Comparison of ENCODE assay signal across 34 cellular contexts in the genomic region with DNA sequence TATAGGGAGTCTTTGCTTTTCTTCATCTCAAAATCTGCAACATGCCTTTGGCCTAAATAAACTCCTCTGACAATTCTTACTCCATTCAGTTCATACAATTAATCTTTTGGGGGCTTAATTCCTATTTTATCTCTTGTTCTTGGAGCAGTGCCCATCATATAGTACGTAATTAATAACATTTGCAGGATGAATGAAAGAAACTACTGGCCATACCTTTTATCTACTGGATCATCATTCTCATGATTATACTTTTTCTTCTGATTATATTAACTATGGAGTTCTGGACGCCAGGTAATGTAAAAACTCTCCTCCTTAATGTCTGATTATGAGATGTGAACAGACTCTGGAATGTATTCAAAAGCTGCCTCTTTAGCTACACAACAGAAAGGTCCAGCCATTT. TPM values are rescaled to one million over a fixed set of nuclear protein-coding genes. Genes with fewer than 3 reads are reported as not detected.
"Had no signal": no experiment of that assay in that cellular context is flagged by ENCODE, and none has a peak within 500 bp of the region (broad histone marks: within the 10 kb centered on the region; RNA-seq: fewer than 3 reads in every experiment).

No MANE protein-coding gene starts in this region.

- H3K27me3 ChIP-seq: adrenal gland, ascending aorta, body of pancreas, brain microvascular endothelial cell, breast epithelium had no signal

- DNase-seq: activated effector memory CD4-positive, alpha-beta T cell treated with anti-CD3 and anti-CD28 coated beads, Interleukin-2, amount 50 U/mL, for 16 hours; activated effector memory CD4-positive, alpha-beta T cell treated with Interleukin-2 at 50 U/mL for 16 hours; activated gamma-delta T cell; activated gamma-delta T cell treated with Interleukin-2 at 50 U/mL for 16 hours; activated naive CD4-positive, alpha-beta T cell; activated naive CD4-positive, alpha-beta T cell treated with anti-CD3 and anti-CD28 coated beads for 36 hours; activated naive CD4-positive, alpha-beta T cell treated with anti-CD3 and anti-CD28 coated beads, Interleukin-2, amount 10 ng/mL, durations not matched to agents 7 days and 5 days; activated naive CD4-positive, alpha-beta T cell treated with anti-CD3 and anti-CD28 coated beads, Interleukin-2, amount 50 U/mL, for 16 hours; activated naive CD4-positive, alpha-beta T cell treated with Interleukin-2 at 50 U/mL for 16 hours; activated naive CD8-positive, alpha-beta T cell treated with anti-CD3 and anti-CD28 coated beads for 36 hours; activated naive CD8-positive, alpha-beta T cell treated with anti-CD3 and anti-CD28 coated beads, Interleukin-2, amount 10 ng/mL, durations not matched to agents 7 days and 5 days; activated naive CD8-positive, alpha-beta T cell treated with anti-CD3 and anti-CD28 coated beads, Interleukin-2, amount 50 U/mL, for 24 hours; activated T-cell treated with anti-CD3 and anti-CD28 coated beads, Interleukin-2, amount 50 U/mL, for 24 hours; activated T-cell treated with anti-CD3 and anti-CD28 coated beads, Interleukin-2, amount 50 U/mL, for 4 hours; activated T-cell treated with anti-CD3 and anti-CD28 coated beads, Interleukin-2, amount 50 U/mL, for 48 hours; activated T-cell treated with anti-CD3 and anti-CD28 coated beads, Interleukin-2, amount 50 U/mL, for 72 hours; adrenal gland; amniotic stem cell; amygdala; anterior cingulate cortex; aorta; body of pancreas; brain microvascular endothelial cell; caudate nucleus; central memory CD4-positive, alpha-beta T cell; cerebellar nuclear complex had no signal

- H3K27ac ChIP-seq: adrenal gland, ascending aorta, body of pancreas, brain microvascular endothelial cell, breast epithelium, cardiac muscle cell had no signal

- ATAC-seq: activated naive CD4-positive, alpha-beta T cell treated with anti-CD3 and anti-CD28 coated beads, Interleukin-2, amount 50 U/mL, for 72 hours; activated naive CD8-positive, alpha-beta T cell treated with anti-CD3 and anti-CD28 coated beads, Interleukin-2, amount 50 U/mL, for 24 hours; activated T-cell treated with anti-CD3 and anti-CD28 coated beads, Interleukin-2, amount 50 U/mL, for 4 hours; activated T-cell treated with anti-CD3 and anti-CD28 coated beads, Interleukin-2, amount 50 U/mL, for 72 hours; activated T-helper 17 cell treated with anti-CD3 and anti-CD28 coated beads, Interleukin-2, amount 50 U/mL, for 72 hours; body of pancreas had no signal

- H3K4me1 ChIP-seq: adrenal gland, ascending aorta, body of pancreas, breast epithelium had no signal

- H3K36me3 ChIP-seq: adrenal gland, ascending aorta, brain microvascular endothelial cell, breast epithelium, cardiac muscle cell had no signal

- H3K9me3 ChIP-seq: adrenal gland, ascending aorta, body of pancreas, breast epithelium had no signal

- H3K4me3 ChIP-seq: adrenal gland, ascending aorta, body of pancreas, breast epithelium, cardiac muscle cell had no signal

RNA-seq across cellular contexts. Expression of gene SCN5A, which starts 46.5 kb away (rescaled TPM):
- total RNA-seq: activated T-cell treated with anti-CD3 and anti-CD28 coated beads, Interleukin-2, amount 50 U/mL, for 4 hours; activated T-helper 1 cell treated with anti-CD3 and anti-CD28 coated beads, Interleukin-12 subunit alpha, Interleukin-12 subunit beta, Interleukin-2, Interleukin-4 antibody, amounts not matched to agents 30 ng/mL and 10 ng/mL and 1 ng/mL, durations not matched to agents 14 hours and 24 hours and 36 hours; activated T-helper 2 cell treated with anti-CD3 and anti-CD28 coated beads, Interferon-gamma antibody, Interleukin-2, Interleukin-4, amounts not matched to agents 10 μg/mL and 5 μg/mL and 100 μg/mL, durations not matched to agents 14 hours and 24 hours and 36 hours; bronchial epithelial cell had no signal
